1 cellular context compared by ENCODE assay signal in genomic region chr16:10926867-10927266, GRCh38.
TF ChIP-seq lines count a peak whose summit lies in the region.

No MANE protein-coding gene starts in this region.

TF ChIP-seq in HepG2, 621 proteins besides CTCF, POLR2A, EP300 and RAD21:
- no peak for TF ChIP-seq SMAD1 (CRISPR knock-in tag; IDR thresholded peaks at IDR 0.05; ENCODE audit: borderline replicate concordance, low read depth)
- peak; percentile 85 for TF ChIP-seq ZNF629 (CRISPR knock-in tag; conservative IDR thresholded peaks at IDR 0.05)
